Comparison of ENCODE assay signal across 18 cellular contexts in genomic region chr7:127550247-127550646, GRCh38. TPM values are rescaled to one million over a fixed set of nuclear protein-coding genes. Genes with fewer than 3 reads are reported as not detected.
DNase-seq lines count a peak whose midpoint lies in the region; ATAC-seq, FAIRE-seq and TF ChIP-seq lines count a peak whose summit lies in the region.
"Had no signal": no experiment of that assay in that cellular context is flagged by ENCODE, and none has a peak within 500 bp of the region (broad histone marks: within the 10 kb centered on the region; RNA-seq: fewer than 3 reads in every experiment).

No MANE protein-coding gene starts in this region.

- no peak overlapping the region for H3K9ac ChIP-seq in keratinocyte (ENCODE audit: control insufficient read depth, extremely low read depth, insufficient read depth, low read length)

- H3K27me3 Mint-ChIP-seq in activated CD8-positive, alpha-beta T cell treated with anti-CD3 and anti-CD28 coated beads for 36 hours = no peaks in the 10 kb centered on the region

- POLR2A ChIA-PET in BJ (lab: Charles Lee) (no interaction called here), HEK293T (lab: Yijun Ruan, JAX) (no interaction called here)
- POLR2A ChIA-PET in activated CD8-positive, alpha-beta T cell treated with anti-CD3 and anti-CD28 coated beads for 36 hours (lab: Charles Lee) = no interaction called here

- H3K27ac ChIP-seq in VCaP (no peak overlapping the region), keratinocyte (ENCODE audit: control insufficient read depth, insufficient read depth, low read length) (no peak overlapping the region)
- H3K27ac ChIP-seq: epithelial cell of prostate, spleen, vagina had no signal

- H4K20me1 ChIP-seq in keratinocyte (ENCODE audit: control insufficient read depth, extremely low read depth, insufficient read depth, low read length) = no peaks in the 10 kb centered on the region

- TF ChIP-seq CTCF in BJ (IDR thresholded peaks at IDR 0.05; ENCODE audit: insufficient read depth, low read depth, low read length) (peak; percentile 20; the same call in 1 of the 2 replicates), VCaP (conservative IDR thresholded peaks at IDR 0.05) (peak; percentile 74), keratinocyte (optimal IDR thresholded peaks at IDR 0.05 in 1 of 3, IDR thresholded peaks at IDR 0.05 in 1 of 3, conservative IDR thresholded peaks at IDR 0.05 in 1 of 3; ENCODE audit: extremely low read depth in 1 of 3, insufficient read depth in 2 of 3, low read length in 3 of 3) (peak; percentile 2 to 37 (median 17))
- no peak for TF ChIP-seq CTCF in activated CD8-positive, alpha-beta T cell treated with anti-CD3 and anti-CD28 coated beads for 36 hours (IDR thresholded peaks at IDR 0.05)

- H3K36me3 ChIP-seq in BJ (ENCODE audit: control insufficient read depth, insufficient read depth, low read length) (no peaks in the 10 kb centered on the region), keratinocyte (ENCODE audit: control insufficient read depth in 2 of 2, extremely low read depth in 1 of 2, insufficient read depth in 2 of 2, low read length in 2 of 2) (no peaks in the 10 kb centered on the region)
- H3K36me3 ChIP-seq: spleen, vagina had no signal

- no peak overlapping the region for H3K4me3 Mint-ChIP-seq in activated CD8-positive, alpha-beta T cell treated with anti-CD3 and anti-CD28 coated beads for 36 hours
- H3K4me3 Mint-ChIP-seq: activated naive CD8-positive, alpha-beta T cell treated with anti-CD3 and anti-CD28 coated beads, Interleukin-2, amount 50 U/mL, for 24 hours; activated T-cell treated with anti-CD3 and anti-CD28 coated beads, Interleukin-2, amount 50 U/mL, for 72 hours had no signal

- ATAC-seq in activated CD8-positive, alpha-beta T cell treated with anti-CD3 and anti-CD28 coated beads for 36 hours = no peak
- ATAC-seq in HG03571 (IDR thresholded peaks at IDR 0.05; ENCODE audit: unreplicated experiment) = no peak
- ATAC-seq: activated naive CD8-positive, alpha-beta T cell treated with anti-CD3 and anti-CD28 coated beads, Interleukin-2, amount 50 U/mL, for 24 hours; activated T-cell treated with anti-CD3 and anti-CD28 coated beads, Interleukin-2, amount 50 U/mL, for 72 hours; stimulated activated naive CD8-positive, alpha-beta T cell treated with anti-CD3 and anti-CD28 coated beads, Interleukin-15, Interleukin-2, amounts not matched to agents 100 U/mL and 50 U/mL, for 24 hours had no signal

- peaks cover 4% of the 10 kb centered on the region for H3K36me3 Mint-ChIP-seq in activated CD8-positive, alpha-beta T cell treated with anti-CD3 and anti-CD28 coated beads for 36 hours (ENCODE audit: low read depth)

- FAIRE-seq in keratinocyte (lab: Jason Lieb, UNC) = no peak
- FAIRE-seq: GM12892 had no signal

- dilution Hi-C loops in keratinocyte (cut with MboI; ENCODE audit: extremely low pct_ligation_motif_present, low sequenced_read_pairs) = no loop called here

- H3K4me3 ChIP-seq in BJ (ENCODE audit: low read depth, low read length) (no peak overlapping the region), keratinocyte (ENCODE audit: control insufficient read depth in 2 of 3, extremely low read depth in 1 of 3, insufficient read depth in 2 of 3, low read depth in 1 of 3, low read length in 3 of 3) (no peak overlapping the region)
- H3K4me3 ChIP-seq: spleen, vagina had no signal

- H3K9me3 Mint-ChIP-seq in activated CD8-positive, alpha-beta T cell treated with anti-CD3 and anti-CD28 coated beads for 36 hours = peaks cover 4% of the 10 kb centered on the region

- intact Hi-C loops in activated CD8-positive, alpha-beta T cell treated with anti-CD3 and anti-CD28 coated beads for 36 hours (cut with micrococcal nuclease) = no loop called here

- H3K4me2 ChIP-seq in keratinocyte (ENCODE audit: control insufficient read depth, extremely low read depth, insufficient read depth, low read depth, low read length) = no peak overlapping the region

- H3K27me3 ChIP-seq in BJ (ENCODE audit: control insufficient read depth, insufficient read depth, low read length) = no peaks in the 10 kb centered on the region
- H3K27me3 ChIP-seq in keratinocyte (ENCODE audit: control insufficient read depth, extremely low read depth, insufficient read depth, low read length) = no peaks in the 10 kb centered on the region
- H3K27me3 ChIP-seq: spleen, vagina had no signal

- no peaks in the 10 kb centered on the region for H3K9me1 ChIP-seq in keratinocyte (ENCODE audit: control insufficient read depth, extremely low read depth, insufficient read depth, low read length)

- H2AFZ ChIP-seq in keratinocyte (ENCODE audit: control insufficient read depth, low read length) = no peak overlapping the region

- no peaks in the 10 kb centered on the region for H3K79me2 ChIP-seq in keratinocyte (ENCODE audit: control insufficient read depth, insufficient read depth, low read length)

- no peaks in the 10 kb centered on the region for H3K4me1 Mint-ChIP-seq in activated CD8-positive, alpha-beta T cell treated with anti-CD3 and anti-CD28 coated beads for 36 hours (ENCODE audit: low read depth)
- H3K4me1 Mint-ChIP-seq: activated naive CD8-positive, alpha-beta T cell treated with anti-CD3 and anti-CD28 coated beads, Interleukin-2, amount 50 U/mL, for 24 hours had no signal

- no peaks in the 10 kb centered on the region for H3K4me1 ChIP-seq in keratinocyte (ENCODE audit: control insufficient read depth, extremely low read depth, insufficient read depth, low read length)
- H3K4me1 ChIP-seq: spleen, vagina had no signal

- CTCF ChIA-PET in BJ (lab: Yijun Ruan, JAX) = no interaction called here
- CTCF ChIA-PET in HEK293T (lab: Yijun Ruan, JAX) = no interaction called here
- CTCF ChIA-PET in activated CD8-positive, alpha-beta T cell treated with anti-CD3 and anti-CD28 coated beads for 36 hours (lab: Charles Lee) = no interaction called here

- H3K27ac Mint-ChIP-seq in activated CD8-positive, alpha-beta T cell treated with anti-CD3 and anti-CD28 coated beads for 36 hours = no peak overlapping the region
- H3K27ac Mint-ChIP-seq: activated naive CD8-positive, alpha-beta T cell treated with anti-CD3 and anti-CD28 coated beads, Interleukin-2, amount 50 U/mL, for 24 hours; activated T-cell treated with anti-CD3 and anti-CD28 coated beads, Interleukin-2, amount 50 U/mL, for 72 hours had no signal

- no peak for DNase-seq in BJ (ENCODE audit: low read depth)
- DNase-seq in HEK293T (ENCODE audit: extremely low spot score) = peak; percentile 19
- no peak for DNase-seq in keratinocyte (ENCODE audit: low read depth, low spot score)
- no peak for DNase-seq in AG08396 (ENCODE audit: low spot score)
- DNase-seq in activated CD8-positive, alpha-beta T cell treated with anti-CD3 and anti-CD28 coated beads for 36 hours = no peak
- DNase-seq in glomerular visceral epithelial cell (ENCODE audit: extremely low spot score) = no peak
- DNase-seq: activated CD4-positive, alpha-beta T cell treated with anti-CD3 and anti-CD28 coated beads, Interleukin-2, amount 50 U/mL, for 1 hour; activated naive CD8-positive, alpha-beta T cell treated with anti-CD3 and anti-CD28 coated beads, Interleukin-2, amount 50 U/mL, for 24 hours; activated T-cell treated with anti-CD3 and anti-CD28 coated beads, Interleukin-2, amount 50 U/mL, for 72 hours; DMS79 treated with DMSO at 0.1 percent for 48 hours; kidney glomerular epithelial cell; spleen; stimulated activated naive CD8-positive, alpha-beta T cell treated with anti-CD3 and anti-CD28 coated beads, Interleukin-15, Interleukin-2, amounts not matched to agents 100 U/mL and 50 U/mL, for 24 hours had no signal

- H3K9me3 ChIP-seq in keratinocyte (ENCODE audit: control insufficient read depth, low read depth, low read length) = no peaks in the 10 kb centered on the region
- H3K9me3 ChIP-seq: vagina had no signal

TF ChIP-seq in HEK293T, 16 proteins besides CTCF, POLR2A, EP300 and RAD21 (continues in another document):
- TF ChIP-seq HDGF (IDR thresholded peaks at IDR 0.05; ENCODE audit: borderline replicate concordance) (no peak), ELF4 (IDR thresholded peaks at IDR 0.05) (no peak), ZNF384 (IDR thresholded peaks at IDR 0.05) (no peak)

RNA-seq across cellular contexts. Expression of gene GCC1, which starts 35.1 kb away (rescaled TPM):
- polyA plus RNA-seq in BJ (2011; rRNA removed) (9.6 and 10.9 TPM in 2 replicates), keratinocyte (8.7 to 9.5 TPM (median 8.9 TPM) in 3 replicates)
- polyA minus RNA-seq in BJ (2011; rRNA and poly(A)+ RNA removed) = 10.9 and 17.4 TPM in 2 replicates
- 14.9 TPM for polyA plus RNA-seq in keratinocyte (2011; ENCODE audit: low read depth)
- polyA plus RNA-seq in keratinocyte (2011; cell fraction: cytosol; rRNA removed) = 9.2 and 10.0 TPM in 2 replicates
- polyA plus RNA-seq in keratinocyte (2011; cell fraction: nucleus; rRNA removed) = 12.1 and 12.4 TPM in 2 replicates
- 14.7 and 15.2 TPM in 2 replicates for polyA plus RNA-seq in keratinocyte (2012; ENCODE audit: low replicate concordance)
- polyA minus RNA-seq in keratinocyte = 14.7 to 16.9 TPM (median 16.6 TPM) in 3 replicates
- polyA minus RNA-seq in keratinocyte (2011; cell fraction: cytosol; rRNA and poly(A)+ RNA removed) = 13.2 TPM
- 9.4 and 15.2 TPM in 2 replicates for polyA minus RNA-seq in keratinocyte (2011; cell fraction: nucleus; rRNA and poly(A)+ RNA removed)
- total RNA-seq in activated CD8-positive, alpha-beta T cell treated with anti-CD3 and anti-CD28 coated beads for 36 hours = 10 to 100 TPM; 12.4 to 12.5 TPM

RNA-seq across cellular contexts. Expression of gene ARF5, which starts 38.0 kb away (rescaled TPM):
- polyA plus RNA-seq in BJ (2011; rRNA removed) (208 and 216 TPM in 2 replicates), keratinocyte (258 to 322 TPM (median 274 TPM) in 3 replicates)
- 67.0 and 102 TPM in 2 replicates for polyA minus RNA-seq in BJ (2011; rRNA and poly(A)+ RNA removed)
- 663 TPM for polyA plus RNA-seq in keratinocyte (2011; ENCODE audit: low read depth)
- 182 and 307 TPM in 2 replicates for polyA plus RNA-seq in keratinocyte (2011; cell fraction: cytosol; rRNA removed)
- 127 and 141 TPM in 2 replicates for polyA plus RNA-seq in keratinocyte (2011; cell fraction: nucleus; rRNA removed)
- polyA plus RNA-seq in keratinocyte (2012; ENCODE audit: low replicate concordance) = 168 and 215 TPM in 2 replicates
- polyA minus RNA-seq in keratinocyte = 106 to 236 TPM (median 144 TPM) in 3 replicates
- polyA minus RNA-seq in keratinocyte (2011; cell fraction: cytosol; rRNA and poly(A)+ RNA removed) = 167 TPM
- polyA minus RNA-seq in keratinocyte (2011; cell fraction: nucleus; rRNA and poly(A)+ RNA removed) = 40.5 and 42.7 TPM in 2 replicates
- total RNA-seq in activated CD8-positive, alpha-beta T cell treated with anti-CD3 and anti-CD28 coated beads for 36 hours = 100 to 1,000 TPM; 106 to 114 TPM

RNA-seq across cellular contexts. Expression of gene FSCN3, which starts 43.3 kb away (rescaled TPM):
- polyA plus RNA-seq in BJ (2011; rRNA removed) (0.16 and 0.21 TPM in 2 replicates), keratinocyte (0.31 to 1.2 TPM (median 0.51 TPM) in 3 replicates)
- polyA minus RNA-seq in BJ (2011; rRNA and poly(A)+ RNA removed) = 0.93 and 1.2 TPM in 2 replicates
- 0.16 TPM for polyA plus RNA-seq in keratinocyte (2011; ENCODE audit: low read depth)
- polyA plus RNA-seq in keratinocyte (2011; cell fraction: cytosol; rRNA removed) = 0.46 and 0.87 TPM in 2 replicates
- polyA plus RNA-seq in keratinocyte (2011; cell fraction: nucleus; rRNA removed) = 1.2 and 1.6 TPM in 2 replicates
- 0.61 and 0.83 TPM in 2 replicates for polyA plus RNA-seq in keratinocyte (2012; ENCODE audit: low replicate concordance)
- polyA minus RNA-seq in keratinocyte = 1.2 TPM in 1 of 3 replicates, not detected in the others
- not detected for polyA minus RNA-seq in keratinocyte (2011; cell fraction: cytosol; rRNA and poly(A)+ RNA removed)
- polyA minus RNA-seq in keratinocyte (2011; cell fraction: nucleus; rRNA and poly(A)+ RNA removed) = not detected in 2 replicates
- 1 to 10 TPM in 1 of 2 experiments, under 1 TPM in 1; 0.97 to 1.7 TPM for total RNA-seq in activated CD8-positive, alpha-beta T cell treated with anti-CD3 and anti-CD28 coated beads for 36 hours
